8 cellular contexts compared by ENCODE assay signal in genomic region chr2:64730551-64731305, GRCh38.
DNase-seq lines count a peak whose midpoint lies in the region; ATAC-seq and TF ChIP-seq lines count a peak whose summit lies in the region.

No MANE protein-coding gene starts in this region.

- ATAC-seq in effector memory CD8-positive, alpha-beta T cell (replicated peaks), result peak; percentile 66

- H3K4me3 Mint-ChIP-seq in effector memory CD8-positive, alpha-beta T cell, result peak overlapping the region; percentile 83 to 87

- peaks cover 31 to 42% of the 10 kb centered on the region in 2 donors for H3K4me1 Mint-ChIP-seq in effector memory CD8-positive, alpha-beta T cell (ENCODE audit: low read depth in 2 of 2)

- no peak for TF ChIP-seq CTCF in GM10266 (IDR thresholded peaks at IDR 0.05; ENCODE audit: control insufficient read depth, insufficient read depth, low read depth, missing control alignments)

- H3K27me3 Mint-ChIP-seq in effector memory CD8-positive, alpha-beta T cell, result no peaks in the 10 kb centered on the region

- peak; percentile 47 for DNase-seq in stimulated activated CD4-positive, alpha-beta T cell treated with anti-CD3 and anti-CD28 coated beads, Interleukin-15, amount 100 ng/mL, for 24 hours
- no peak for DNase-seq in stimulated activated CD4-positive, alpha-beta T cell treated with anti-CD3 and anti-CD28 coated beads, Interleukin-12 subunit alpha, Interleukin-12 subunit beta, amount 100 ng/mL, for 4 hours
- peak; percentile 16 for DNase-seq in NCI-H2107 treated with DMSO at 0.1 percent for 48 hours (lab: John Stamatoyannopoulos, UW; ENCODE audit: unreplicated experiment)
- peak; percentile 40 for DNase-seq in activated CD4-positive, alpha-beta T cell treated with anti-CD3 and anti-CD28 coated beads, Interleukin-2, amount 50 U/mL, for 1 hour
- peak in 2 of 3 experiments; percentile 23 to 35 for DNase-seq in effector memory CD8-positive, alpha-beta T cell
- peak; percentile 80 for DNase-seq in midbrain (lab: John Stamatoyannopoulos, UW)
- DNase-seq in superior temporal gyrus (ENCODE audit: extremely low spot score), result peak; percentile 88
- no peak for DNase-seq in GM10266 (ENCODE audit: extremely low spot score)

- no peaks in the 10 kb centered on the region for H3K36me3 Mint-ChIP-seq in effector memory CD8-positive, alpha-beta T cell (ENCODE audit: insufficient read depth)

- no peaks in the 10 kb centered on the region for H3K9me3 Mint-ChIP-seq in effector memory CD8-positive, alpha-beta T cell

- H3K27ac Mint-ChIP-seq in effector memory CD8-positive, alpha-beta T cell, result peak overlapping the region; percentile 94 to 97

Comparison
In these comparisons a context has a peak if more than half of its experiments do, and no peak if none do; other contexts are left out.
1. DNase-seq: peak in stimulated activated CD4-positive, alpha-beta T cell treated with anti-CD3 and anti-CD28 coated beads, Interleukin-15, amount 100 ng/mL, for 24 hours (single experiment), NCI-H2107 treated with DMSO at 0.1 percent for 48 hours (single experiment), activated CD4-positive, alpha-beta T cell treated with anti-CD3 and anti-CD28 coated beads, Interleukin-2, amount 50 U/mL, for 1 hour (single experiment), effector memory CD8-positive, alpha-beta T cell (2 of 3), midbrain (single experiment) and superior temporal gyrus (single experiment); none in stimulated activated CD4-positive, alpha-beta T cell treated with anti-CD3 and anti-CD28 coated beads, Interleukin-12 subunit alpha, Interleukin-12 subunit beta, amount 100 ng/mL, for 4 hours (single experiment) and GM10266 (single experiment).